28 cellular contexts compared by ENCODE assay signal in the genomic region with DNA sequence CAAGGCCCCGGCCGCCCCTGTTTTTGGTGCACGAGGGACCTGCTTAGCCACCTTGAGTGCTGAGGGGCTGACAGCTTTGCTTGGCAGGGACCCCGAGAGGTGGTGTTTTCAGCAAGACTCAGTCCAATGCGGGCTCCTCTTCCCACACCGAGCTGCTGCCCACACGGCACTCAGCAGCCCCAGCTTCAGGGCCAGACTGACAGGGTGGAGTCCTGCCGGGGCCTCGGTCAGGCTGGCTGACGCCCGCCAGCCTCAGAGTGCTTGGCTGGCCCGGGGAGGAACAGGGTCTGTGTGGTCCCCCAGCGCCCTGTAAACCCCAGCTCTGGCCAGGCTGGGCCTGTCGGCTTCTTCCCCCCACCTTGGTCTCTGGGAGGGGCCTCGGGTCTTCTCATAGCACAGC. TPM values are rescaled to one million over a fixed set of nuclear protein-coding genes. Genes with fewer than 3 reads are reported as not detected.
"Had no signal": no experiment of that assay in that cellular context is flagged by ENCODE, and none has a peak within 500 bp of the region (broad histone marks: within the 10 kb centered on the region; RNA-seq: fewer than 3 reads in every experiment).

No MANE protein-coding gene starts in this region.

- ATAC-seq: activated T-cell treated with anti-CD3 and anti-CD28 coated beads, Interleukin-2, amount 50 U/mL, for 4 hours; foreskin keratinocyte; left lobe of liver; lower lobe of right lung; stimulated activated effector memory CD8-positive, alpha-beta T cell treated with anti-CD3 and anti-CD28 coated beads, Interleukin-12 subunit alpha, Interleukin-12 subunit beta, amount 100 ng/mL, for 72 hours; upper lobe of right lung had no signal

- DNase-seq: activated CD4-positive, alpha-beta T cell treated with anti-CD3 and anti-CD28 coated beads for 4 hours; activated CD4-positive, alpha-beta T cell treated with anti-CD3 and anti-CD28 coated beads, Interleukin-2, amount 50 U/mL, for 48 hours; activated CD4-positive, CD25-positive, alpha-beta regulatory T cell; activated CD8-positive, alpha-beta memory T cell treated with anti-CD3 and anti-CD28 coated beads, Interleukin-2, amount 50 U/mL, for 48 hours; activated naive CD4-positive, alpha-beta T cell treated with Interleukin-2 at 50 U/mL for 16 hours; activated naive CD8-positive, alpha-beta T cell treated with anti-CD3 and anti-CD28 coated beads, Interleukin-2, amount 10 ng/mL, durations not matched to agents 7 days and 5 days; activated T-cell treated with anti-CD3 and anti-CD28 coated beads, Interleukin-2, amount 50 U/mL, for 4 hours; amniotic stem cell; effector CD4-positive, alpha-beta T cell; erythroblast; foreskin keratinocyte; kidney; lower lobe of right lung; naive B cell; ovary; stimulated activated CD4-positive, alpha-beta T cell treated with anti-CD3 and anti-CD28 coated beads, Interleukin-2, amount 100 ng/mL, for 24 hours; stomach; T1000; upper lobe of right lung had no signal

- H3K36me3 Mint-ChIP-seq: activated naive CD8-positive, alpha-beta T cell treated with anti-CD3 and anti-CD28 coated beads, Interleukin-2, amount 10 ng/mL, durations not matched to agents 7 days and 5 days; naive B cell; stimulated activated effector memory CD8-positive, alpha-beta T cell treated with anti-CD3 and anti-CD28 coated beads, Interleukin-12 subunit alpha, Interleukin-12 subunit beta, amount 100 ng/mL, for 72 hours had no signal

- H3K4me3 Mint-ChIP-seq: activated naive CD8-positive, alpha-beta T cell treated with anti-CD3 and anti-CD28 coated beads, Interleukin-2, amount 10 ng/mL, durations not matched to agents 7 days and 5 days; activated T-cell treated with anti-CD3 and anti-CD28 coated beads, Interleukin-2, amount 50 U/mL, for 4 hours; naive B cell; stimulated activated effector memory CD8-positive, alpha-beta T cell treated with anti-CD3 and anti-CD28 coated beads, Interleukin-12 subunit alpha, Interleukin-12 subunit beta, amount 100 ng/mL, for 72 hours; T-helper 1 cell treated with Interleukin-12 subunit alpha and Interleukin-12 subunit beta and Interleukin-4 antibody, amounts not matched to agents 30 μg/mL and 1 μg/mL, for 36 hours had no signal

- H3K36me3 ChIP-seq: cardiac muscle cell, lower lobe of right lung, ovary, prostate gland, right atrium auricular region, stomach, upper lobe of right lung had no signal

- H3K27ac ChIP-seq: cardiac muscle cell, foreskin keratinocyte, lower lobe of right lung, ovary, prostate gland, right atrium auricular region, skin epidermis, stomach, upper lobe of right lung had no signal

- H3K4me3 ChIP-seq: cardiac muscle cell, lower lobe of right lung, ovary, prostate gland, skin epidermis, stomach, upper lobe of right lung had no signal

- H3K9me3 Mint-ChIP-seq: activated naive CD8-positive, alpha-beta T cell treated with anti-CD3 and anti-CD28 coated beads, Interleukin-2, amount 10 ng/mL, durations not matched to agents 7 days and 5 days; activated T-cell treated with anti-CD3 and anti-CD28 coated beads, Interleukin-2, amount 50 U/mL, for 4 hours; activated T-helper 2 cell treated with anti-CD3 and anti-CD28 coated beads, Interferon-gamma antibody, Interleukin-2, Interleukin-4, amounts not matched to agents 10 μg/mL and 5 μg/mL and 100 μg/mL, durations not matched to agents 14 hours and 24 hours and 36 hours; naive B cell; stimulated activated effector memory CD8-positive, alpha-beta T cell treated with anti-CD3 and anti-CD28 coated beads, Interleukin-12 subunit alpha, Interleukin-12 subunit beta, amount 100 ng/mL, for 72 hours; T-helper 1 cell treated with Interleukin-12 subunit alpha and Interleukin-12 subunit beta and Interleukin-4 antibody, amounts not matched to agents 30 μg/mL and 1 μg/mL, for 36 hours had no signal

- H3K27ac Mint-ChIP-seq: activated naive CD8-positive, alpha-beta T cell treated with anti-CD3 and anti-CD28 coated beads, Interleukin-2, amount 10 ng/mL, durations not matched to agents 7 days and 5 days; activated T-helper 2 cell treated with anti-CD3 and anti-CD28 coated beads, Interferon-gamma antibody, Interleukin-2, Interleukin-4, amounts not matched to agents 10 μg/mL and 5 μg/mL and 100 μg/mL, durations not matched to agents 14 hours and 24 hours and 36 hours; naive B cell; stimulated activated effector memory CD8-positive, alpha-beta T cell treated with anti-CD3 and anti-CD28 coated beads, Interleukin-12 subunit alpha, Interleukin-12 subunit beta, amount 100 ng/mL, for 72 hours; T-helper 1 cell treated with Interleukin-12 subunit alpha and Interleukin-12 subunit beta and Interleukin-4 antibody, amounts not matched to agents 30 μg/mL and 1 μg/mL, for 36 hours had no signal

- H3K4me1 Mint-ChIP-seq: activated naive CD8-positive, alpha-beta T cell treated with anti-CD3 and anti-CD28 coated beads, Interleukin-2, amount 10 ng/mL, durations not matched to agents 7 days and 5 days; stimulated activated effector memory CD8-positive, alpha-beta T cell treated with anti-CD3 and anti-CD28 coated beads, Interleukin-12 subunit alpha, Interleukin-12 subunit beta, amount 100 ng/mL, for 72 hours had no signal

- H3K27me3 ChIP-seq: right atrium auricular region had no signal

- H3K9me3 ChIP-seq: lower lobe of right lung, ovary, prostate gland, right atrium auricular region, stomach, upper lobe of right lung had no signal

- H3K4me1 ChIP-seq: foreskin keratinocyte had no signal

RNA-seq across cellular contexts. Expression of gene SOX8, which starts 2.5 kb away (rescaled TPM):
- total RNA-seq: fibroblast of lung, foreskin keratinocyte, left lobe of liver had no signal
